10 cellular contexts compared by ENCODE assay signal in genomic region chr3:172134352-172134751, GRCh38.
DNase-seq lines count a peak whose midpoint lies in the region; ATAC-seq and TF ChIP-seq lines count a peak whose summit lies in the region.
"Had no signal": no experiment of that assay in that cellular context is flagged by ENCODE, and none has a peak within 500 bp of the region (broad histone marks: within the 10 kb centered on the region; RNA-seq: fewer than 3 reads in every experiment).

No MANE protein-coding gene starts in this region.

- 84 to 87% methylated on average over 2 of the region's 2 CpGs for WGBS in tibial nerve, 2 donors
- WGBS in prostate gland: 85% methylated on average over 2 of the region's 2 CpGs

- H3K4me3 ChIP-seq in tibial nerve (no peak overlapping the region), prostate gland (no peak overlapping the region)

- ATAC-seq in GM21447 (IDR thresholded peaks at IDR 0.05; ENCODE audit: unreplicated experiment) (peak; percentile 41), HG03565 (IDR thresholded peaks at IDR 0.05; ENCODE audit: unreplicated experiment) (peak; percentile 34)

- H3K9me3 ChIP-seq in tibial nerve: no peaks in the 10 kb centered on the region
- H3K9me3 ChIP-seq in prostate gland: no peaks in the 10 kb centered on the region

- H3K36me3 ChIP-seq in tibial nerve (no peaks in the 10 kb centered on the region), prostate gland (no peaks in the 10 kb centered on the region)

- H3K4me3 Mint-ChIP-seq in Calu3 (ENCODE audit: low read depth, unreplicated experiment) (peak overlapping the region; percentile 24), endothelial cell (ENCODE audit: unreplicated experiment) (no peak overlapping the region)

- H3K27me3 ChIP-seq in tibial nerve (no peaks in the 10 kb centered on the region), prostate gland (replicated peaks; ENCODE audit: insufficient read depth) (no peaks in the 10 kb centered on the region)

- TF ChIP-seq CTCF in Calu3 (IDR thresholded peaks at IDR 0.05; ENCODE audit: unreplicated experiment): no peak
- TF ChIP-seq CTCF in endothelial cell (IDR thresholded peaks at IDR 0.05; ENCODE audit: unreplicated experiment): no peak
- no peak for TF ChIP-seq CTCF in tibial nerve (IDR thresholded peaks at IDR 0.05)
- no peak for TF ChIP-seq CTCF in prostate gland (IDR thresholded peaks at IDR 0.05)

- H3K27ac ChIP-seq in tibial nerve: peak overlapping the region in 2 of 4 donors; percentile 21 to 78
- no peak overlapping the region for H3K27ac ChIP-seq in prostate gland

- TF ChIP-seq POLR2A in tibial nerve (IDR thresholded peaks at IDR 0.05) (no peak), prostate gland (IDR thresholded peaks at IDR 0.05) (no peak)

- peaks cover 86% of the 10 kb centered on the region for H3K36me3 Mint-ChIP-seq in Calu3 (ENCODE audit: insufficient read depth, unreplicated experiment)
- H3K36me3 Mint-ChIP-seq in endothelial cell (ENCODE audit: low read depth, unreplicated experiment): peaks cover 25% of the 10 kb centered on the region

- H3K9me3 Mint-ChIP-seq in Calu3 (ENCODE audit: low read depth, unreplicated experiment) (no peaks in the 10 kb centered on the region), endothelial cell (ENCODE audit: unreplicated experiment) (no peaks in the 10 kb centered on the region)

- H3K27me3 Mint-ChIP-seq in Calu3 (ENCODE audit: unreplicated experiment) (no peaks in the 10 kb centered on the region), endothelial cell (ENCODE audit: unreplicated experiment) (peaks cover 1% of the 10 kb centered on the region)

- intact Hi-C loops in Calu3 (cut with micrococcal nuclease; ENCODE audit: unreplicated experiment) (no loop called here), prostate gland (cut with DNase I) (no loop called here)

- peaks cover 3 to 72% (median 45%) of the 10 kb centered on the region in 4 donors for H3K4me1 ChIP-seq in tibial nerve
- peaks cover 13% of the 10 kb centered on the region for H3K4me1 ChIP-seq in prostate gland (replicated peaks)

- CTCF ChIA-PET in Calu3 (lab: Charles Lee): interaction anchor here (1.0 to 1.2 kb wide), 2 partner anchors 9 to 300 kb away, joined by 3 to 4 read pairs; no protein-coding TSS in a partner anchor

- no peak for TF ChIP-seq EP300 in tibial nerve (IDR thresholded peaks at IDR 0.05)

- DNase-seq in Calu3: no peak
- no peak for DNase-seq in endothelial cell (ENCODE audit: low spot score)
- no peak for DNase-seq in GDM1 (lab: John Stamatoyannopoulos, UW)
- no peak for DNase-seq in tibial nerve (ENCODE audit: low spot score in 2 of 2)
- DNase-seq in stimulated activated CD4-positive, alpha-beta T cell treated with anti-CD3 and anti-CD28 coated beads, Interleukin-1b, Interleukin-23, amount 100 ng/mL, for 48 hours: no peak
- DNase-seq in prostate gland (ENCODE audit: low spot score): no peak
- DNase-seq: cortex of kidney; stimulated activated CD4-positive, alpha-beta T cell treated with anti-CD3 and anti-CD28 coated beads, Interleukin-15, amount 100 ng/mL, for 24 hours had no signal

- no TSS peak for BruUV-seq in Calu3 (replicated peaks; lab: Mats Ljungman, UMichigan)

- H3K4me1 Mint-ChIP-seq in Calu3 (ENCODE audit: low read depth, unreplicated experiment) (peaks cover 90% of the 10 kb centered on the region), endothelial cell (ENCODE audit: unreplicated experiment) (peaks cover 67% of the 10 kb centered on the region)

- H3K27ac Mint-ChIP-seq in Calu3 (ENCODE audit: unreplicated experiment) (peak overlapping the region; percentile 86), endothelial cell (ENCODE audit: unreplicated experiment) (peak overlapping the region; percentile 70)
